8 cellular contexts compared by ENCODE assay signal in the genomic region with DNA sequence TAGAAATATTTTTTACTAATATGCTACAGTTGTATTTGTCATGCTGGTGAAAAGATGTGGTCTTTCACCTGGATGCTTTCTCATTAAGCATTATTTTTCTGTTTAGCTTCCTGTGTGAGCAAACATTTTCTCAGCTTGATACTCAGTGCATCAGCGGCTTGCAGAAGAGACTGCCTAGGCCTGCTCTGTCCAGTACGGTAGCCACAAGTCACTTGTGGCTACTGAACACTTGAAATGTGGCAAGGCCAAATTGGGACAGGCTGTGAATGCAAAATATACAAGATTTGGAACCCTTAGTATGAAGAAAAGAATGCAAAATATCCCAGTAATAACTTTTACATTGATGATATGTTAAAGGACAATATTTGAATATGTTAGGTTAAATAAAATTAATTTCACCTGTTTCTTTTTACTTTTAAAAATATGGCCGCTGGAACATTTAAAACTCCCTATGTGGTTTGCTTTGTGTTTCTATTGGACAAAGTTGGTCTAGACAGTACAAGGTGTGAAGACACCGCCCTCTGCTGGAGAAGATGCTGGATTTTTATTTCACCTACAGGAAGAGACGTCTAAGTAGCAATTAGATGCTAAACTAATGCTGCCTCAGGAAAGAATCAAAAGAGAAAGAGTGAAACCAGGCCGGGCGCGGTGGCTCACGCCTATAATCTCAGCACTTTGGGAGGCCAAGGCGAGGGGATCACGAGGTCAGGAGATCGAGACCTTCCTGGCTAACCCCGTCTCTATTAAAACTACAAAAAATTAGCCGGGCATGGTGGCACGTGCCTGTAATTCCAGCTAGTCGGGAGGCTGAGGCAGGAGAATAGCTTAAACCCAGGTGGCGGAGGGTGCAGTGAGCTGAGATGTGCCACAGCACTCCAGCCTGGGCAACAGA. TPM values are rescaled to one million over a fixed set of nuclear protein-coding genes. Genes with fewer than 3 reads are reported as not detected.
A peak's percentile ranks its signal among the peaks of the same experiment; 100 is the strongest.
DNase-seq lines count a peak whose midpoint lies in the region; ATAC-seq, FAIRE-seq and TF ChIP-seq lines count a peak whose summit lies in the region.

No MANE protein-coding gene starts in this region.

- H3K4me1 Mint-ChIP-seq in activated CD4-positive, alpha-beta T cell treated with anti-CD3 and anti-CD28 coated beads, Interleukin-2, amount 10 ng/mL, durations not matched to agents 7 days and 5 days = peaks cover 62% of the 10 kb centered on the region

- WGBS in lung, 2 donors = 22 to 44% methylated on average over 17 of the region's 17 CpGs

- DNase-seq in DMS53 (lab: John Stamatoyannopoulos, UW) = peak; percentile 88
- peak; percentile 28 for DNase-seq in NCI-H526 treated with DMSO at 0.1 percent for 48 hours (lab: John Stamatoyannopoulos, UW)
- peak; percentile 94 for DNase-seq in activated CD4-positive, alpha-beta T cell treated with anti-CD3 and anti-CD28 coated beads, Interleukin-2, amount 10 ng/mL, durations not matched to agents 7 days and 5 days
- DNase-seq in dorsolateral prefrontal cortex = peak in 3 of 10 donors; percentile 7 to 60 (median 55)
- DNase-seq in lung (ENCODE audit: low spot score) = peak; percentile 87
- peak; percentile 30 to 64 for DNase-seq in stimulated activated CD8-positive, alpha-beta memory T cell treated with anti-CD3 and anti-CD28 coated beads, Interleukin-15, amount 100 ng/mL, for 4 hours (ENCODE audit: low read depth in 2 of 2)
- DNase-seq in frontal cortex (ENCODE audit: low spot score in 2 of 2) = no peak

- H3K27ac ChIP-seq in dorsolateral prefrontal cortex (peak overlapping the region in 14 of 59 donors; percentile 1 to 93 (median 31)), lung (ENCODE audit: low read depth in 1 of 2, low read length in 1 of 2) (no peak overlapping the region)

- H3K4me3 ChIP-seq in dorsolateral prefrontal cortex (peak overlapping the region in 3 of 59 donors; percentile 5 to 64 (median 23)), lung (no peak overlapping the region)

- H3K27me3 ChIP-seq in dorsolateral prefrontal cortex = no peaks in the 10 kb centered on the region
- no peaks in the 10 kb centered on the region for H3K27me3 ChIP-seq in lung (ENCODE audit: control insufficient read depth, insufficient read depth)

- ATAC-seq in HG03432 (IDR thresholded peaks at IDR 0.05; ENCODE audit: unreplicated experiment) (peak; percentile 38), lung (ENCODE audit: insufficient read depth, low FRiP score) (peak; percentile 80)

- H3K9me3 ChIP-seq in lung (ENCODE audit: control insufficient read depth in 2 of 2, insufficient read depth in 1 of 2, low read length in 1 of 2) = no peaks in the 10 kb centered on the region

- CTCF ChIA-PET in activated CD4-positive, alpha-beta T cell treated with anti-CD3 and anti-CD28 coated beads, Interleukin-2, amount 10 ng/mL, durations not matched to agents 7 days and 5 days (lab: Charles Lee) = interaction anchor here (0.7 to 3.2 kb wide), 16 partner anchors 23 to 138 kb away, joined by 3 to 17 read pairs (median 4); no protein-coding TSS in a partner anchor

- peak overlapping the region; percentile 82 for H3K27ac Mint-ChIP-seq in activated CD4-positive, alpha-beta T cell treated with anti-CD3 and anti-CD28 coated beads, Interleukin-2, amount 10 ng/mL, durations not matched to agents 7 days and 5 days

- H3K4me3 Mint-ChIP-seq in activated CD4-positive, alpha-beta T cell treated with anti-CD3 and anti-CD28 coated beads, Interleukin-2, amount 10 ng/mL, durations not matched to agents 7 days and 5 days = peak overlapping the region; percentile 46

- TF ChIP-seq CTCF in dorsolateral prefrontal cortex (IDR thresholded peaks at IDR 0.05 in 54 of 56, conservative IDR thresholded peaks at IDR 0.05 in 2 of 56; ENCODE audit: low read depth in 1 of 56, partially characterized antibody in 56 of 56) = peak; percentile 38 to 82 (median 68)
- TF ChIP-seq CTCF in lung (IDR thresholded peaks at IDR 0.05; ENCODE audit: control extremely low read depth, extremely low read depth) = peak; percentile 72

- POLR2A ChIA-PET in activated CD4-positive, alpha-beta T cell treated with anti-CD3 and anti-CD28 coated beads, Interleukin-2, amount 10 ng/mL, durations not matched to agents 7 days and 5 days (lab: Charles Lee) = interaction anchor here (0.5 to 0.8 kb wide), 2 partner anchors 28 to 75 kb away, joined by 3 to 4 read pairs; no protein-coding TSS in a partner anchor

- no peak for FAIRE-seq in frontal cortex (lab: Jason Lieb, UNC)

- intact Hi-C loops in dorsolateral prefrontal cortex (cut with DNase I) = loop anchor here in 1 of 2 donors (10.0 kb wide), 1 partner anchor 98 kb away; no protein-coding TSS in a partner anchor

- H3K36me3 ChIP-seq in lung (ENCODE audit: control insufficient read depth in 2 of 2, insufficient read depth in 2 of 2, low read length in 2 of 2) = peaks cover 0 to 2% of the 10 kb centered on the region in 2 donors

- peaks cover 36% of the 10 kb centered on the region for H3K36me3 Mint-ChIP-seq in activated CD4-positive, alpha-beta T cell treated with anti-CD3 and anti-CD28 coated beads, Interleukin-2, amount 10 ng/mL, durations not matched to agents 7 days and 5 days (ENCODE audit: low read depth)

- no peaks in the 10 kb centered on the region for H3K9me3 Mint-ChIP-seq in activated CD4-positive, alpha-beta T cell treated with anti-CD3 and anti-CD28 coated beads, Interleukin-2, amount 10 ng/mL, durations not matched to agents 7 days and 5 days

- H3K27me3 Mint-ChIP-seq in activated CD4-positive, alpha-beta T cell treated with anti-CD3 and anti-CD28 coated beads, Interleukin-2, amount 10 ng/mL, durations not matched to agents 7 days and 5 days = no peaks in the 10 kb centered on the region

- H3K4me1 ChIP-seq in lung (ENCODE audit: control insufficient read depth in 2 of 2, insufficient read depth in 2 of 2, low read length in 2 of 2) = peaks cover 0 to 2% of the 10 kb centered on the region in 2 donors

RNA-seq across cellular contexts. Expression of a gene that starts 5.3 kb away (rescaled TPM):
- 100 to 1,000 TPM; 174 to 192 TPM for total RNA-seq in activated CD4-positive, alpha-beta T cell treated with anti-CD3 and anti-CD28 coated beads, Interleukin-2, amount 10 ng/mL, durations not matched to agents 7 days and 5 days
- total RNA-seq in dorsolateral prefrontal cortex (100 to 1,000 TPM in 7 of 120 experiments, 10 to 100 TPM in 113; 11.7 to 140 (median 43.8) TPM), lung (100 to 1,000 TPM; 188 to 293 TPM), frontal cortex (22.4 TPM)
- 1,000 to 10,000 TPM in 1 of 2 donors, 10 to 100 TPM in 1; 58.1 to 1,336 TPM for polyA plus RNA-seq in lung

RNA-seq across cellular contexts. Expression of a gene that starts 30.8 kb away (rescaled TPM):
- 10 to 100 TPM; 38.2 to 40.5 TPM for total RNA-seq in activated CD4-positive, alpha-beta T cell treated with anti-CD3 and anti-CD28 coated beads, Interleukin-2, amount 10 ng/mL, durations not matched to agents 7 days and 5 days
- total RNA-seq in dorsolateral prefrontal cortex (10 to 100 TPM; 32.6 to 61.5 (median 43.9) TPM), lung (10 to 100 TPM; 43.7 to 62.5 TPM), frontal cortex (57.5 TPM)
- polyA plus RNA-seq in lung = 10 to 100 TPM; 24.9 to 31.4 TPM

Comparison
In these comparisons a context has a peak if more than half of its experiments do, and no peak if none do; other contexts are left out.
1. DNase-seq: peak in DMS53 (single experiment), NCI-H526 treated with DMSO at 0.1 percent for 48 hours (single experiment), activated CD4-positive, alpha-beta T cell treated with anti-CD3 and anti-CD28 coated beads, Interleukin-2, amount 10 ng/mL, durations not matched to agents 7 days and 5 days (single experiment), lung (single experiment) and stimulated activated CD8-positive, alpha-beta memory T cell treated with anti-CD3 and anti-CD28 coated beads, Interleukin-15, amount 100 ng/mL, for 4 hours (2 of 2); none in frontal cortex (0 of 2).